8 cellular contexts compared by ENCODE assay signal in genomic region chr15:62164500-62165028, GRCh38. TPM values are rescaled to one million over a fixed set of nuclear protein-coding genes. Genes with fewer than 3 reads are reported as not detected.
DNase-seq lines count a peak whose midpoint lies in the region; ATAC-seq, FAIRE-seq and TF ChIP-seq lines count a peak whose summit lies in the region.

No MANE protein-coding gene starts in this region.

- no peaks in the 10 kb centered on the region for H3K27me3 ChIP-seq in aorta (ENCODE audit: control insufficient read depth in 1 of 2, insufficient read depth in 2 of 2, low read length in 1 of 2)

- intact Hi-C loops in Right ventricle myocardium superior (cut with DNase I): no loop called here
- intact Hi-C loops in Right ventricle myocardium inferior (cut with DNase I): no loop called here
- intact Hi-C loops in aorta (cut with DNase I): no loop called here

- no peak for TF ChIP-seq POLR2A in GM12891 (IDR thresholded peaks at IDR 0.05; ENCODE audit: low read depth, low read length)

- no peak for TF ChIP-seq CTCF in coronary artery (IDR thresholded peaks at IDR 0.05)

- no peaks in the 10 kb centered on the region for H3K9me3 ChIP-seq in aorta (ENCODE audit: control insufficient read depth, low read length)

- no peaks in the 10 kb centered on the region for H3K4me1 ChIP-seq in aorta (ENCODE audit: control insufficient read depth in 1 of 2, insufficient read depth in 2 of 2, low read length in 2 of 2)

- peak overlapping the region in 1 of 2 donors; percentile 51 for H3K27ac ChIP-seq in coronary artery
- no peak overlapping the region for H3K27ac ChIP-seq in aorta (ENCODE audit: low read depth in 1 of 2, low read length in 2 of 2)

- H3K4me3 ChIP-seq in coronary artery: peak overlapping the region; percentile 73
- H3K4me3 ChIP-seq in aorta (ENCODE audit: low read length in 2 of 2): peak overlapping the region in 1 of 2 donors; percentile 0

- no peak for DNase-seq in Right ventricle myocardium superior
- DNase-seq in Right ventricle myocardium inferior (ENCODE audit: missing footprints): no peak
- DNase-seq in coronary artery (ENCODE audit: low spot score): no peak
- DNase-seq in lung microvascular endothelial cell (ENCODE audit: low read depth in 2 of 2): peak; percentile 47 to 55
- DNase-seq in aorta: peak in 1 of 2 donors; percentile 82
- DNase-seq in SKM-1 (lab: John Stamatoyannopoulos, UW; ENCODE audit: unreplicated experiment): no peak
- no peak for DNase-seq in GM12891 (ENCODE audit: insufficient read length, low spot score)

- FAIRE-seq in GM12891 (lab: Jason Lieb, UNC): no peak

- ATAC-seq in Right ventricle myocardium superior (ENCODE audit: poor library complexity) (peak; percentile 51), Right ventricle myocardium inferior (no peak), aorta (ENCODE audit: low FRiP score) (peak; percentile 44), HG03460 (IDR thresholded peaks at IDR 0.05; ENCODE audit: unreplicated experiment) (no peak)

- WGBS in aorta, 2 donors: 0 to 1% methylated on average over 34 to 76 of the region's 76 CpGs

- no peaks in the 10 kb centered on the region for H3K36me3 ChIP-seq in aorta (ENCODE audit: control insufficient read depth in 1 of 2, insufficient read depth in 2 of 2, low read length in 1 of 2)

TF ChIP-seq in GM12891, 5 proteins besides CTCF, POLR2A, EP300 and RAD21:
- TF ChIP-seq SPI1 (IDR thresholded peaks at IDR 0.05; ENCODE audit: low read depth, low read length) (no peak), POLR2AphosphoS5 (IDR thresholded peaks at IDR 0.05; ENCODE audit: low read depth, low read length) (no peak), PAX5 (IDR thresholded peaks at IDR 0.05; ENCODE audit: insufficient read depth, low read length, severe bottlenecking) (no peak), POU2F2 (IDR thresholded peaks at IDR 0.05; ENCODE audit: low read depth, low read length) (no peak), TAF1 (IDR thresholded peaks at IDR 0.05; ENCODE audit: low read depth, low read length) (no peak)
TF ChIP-seq in GM12891: peak in this region for 0.

RNA-seq across cellular contexts. Expression of gene C2CD4B, which starts 0.5 kb away (rescaled TPM):
- total RNA-seq in Right ventricle myocardium superior: 1.5 TPM
- total RNA-seq in Right ventricle myocardium inferior: 2.5 TPM
- 20.0 and 45.6 TPM in 2 replicates for total RNA-seq in lung microvascular endothelial cell
- 1 to 10 TPM; 3.3 to 4.4 TPM for total RNA-seq in aorta
- polyA plus RNA-seq in aorta: under 1 TPM in 1 of 2 donors, not detected in 1; 0.56 TPM
- not detected for polyA plus RNA-seq in GM12891 (2012; ENCODE audit: low read depth, missing spikeins)

Comparison
In these comparisons a context has a peak if more than half of its experiments do, and no peak if none do; other contexts are left out.
1. ATAC-seq: peak in Right ventricle myocardium superior (single experiment) and aorta (single experiment); none in Right ventricle myocardium inferior (single experiment) and HG03460 (single experiment).
2. DNase-seq: peak in lung microvascular endothelial cell (2 of 2); none in Right ventricle myocardium superior (single experiment), Right ventricle myocardium inferior (single experiment), coronary artery (single experiment), SKM-1 (single experiment) and GM12891 (single experiment).